ENCODE assay signal across 9 cellular contexts in the genomic region with DNA sequence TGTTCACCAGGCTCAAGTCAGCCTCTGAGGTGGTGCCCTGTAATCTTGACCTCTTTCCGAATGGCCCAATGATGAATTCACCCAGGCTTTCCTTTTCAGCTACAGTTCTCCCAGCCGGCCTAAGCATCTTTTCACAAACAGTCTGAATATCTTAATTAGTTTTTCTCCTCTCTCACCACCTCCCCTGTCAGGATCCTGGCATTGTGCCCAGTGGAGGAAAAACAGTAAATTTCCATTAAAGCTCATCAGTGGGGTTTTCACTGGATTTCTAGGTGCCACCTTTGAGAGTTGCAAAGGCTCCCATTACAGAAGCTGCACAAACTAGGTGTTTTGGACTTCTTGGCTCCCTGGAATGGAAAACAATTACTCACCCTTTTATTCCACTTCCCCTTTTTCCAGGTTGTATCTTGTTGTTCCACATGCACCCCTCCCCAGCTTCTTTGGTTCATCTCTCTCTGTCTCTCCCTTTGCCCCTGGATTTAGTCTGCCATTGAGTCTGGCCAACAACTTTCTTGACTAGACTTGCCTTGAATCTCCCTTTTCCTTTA.
"Had no signal": no experiment of that assay in that cellular context is flagged by ENCODE, and none has a peak within 500 bp of the region (broad histone marks: within the 10 kb centered on the region; RNA-seq: fewer than 3 reads in every experiment).

No MANE protein-coding gene starts in this region.

- H3K4me1 Mint-ChIP-seq: activated naive CD4-positive, alpha-beta T cell treated with anti-CD3 and anti-CD28 coated beads, Interleukin-2, amount 10 ng/mL, durations not matched to agents 7 days and 5 days; central memory CD8-positive, alpha-beta T cell; neural crest cell; stimulated activated naive CD8-positive, alpha-beta T cell treated with anti-CD3 and anti-CD28 coated beads, Interleukin-15, amount 100 ng/mL, for 72 hours had no signal

- H3K4me3 Mint-ChIP-seq: activated naive CD4-positive, alpha-beta T cell treated with anti-CD3 and anti-CD28 coated beads, Interleukin-2, amount 10 ng/mL, durations not matched to agents 7 days and 5 days; central memory CD8-positive, alpha-beta T cell; neural crest cell; stimulated activated naive CD8-positive, alpha-beta T cell treated with anti-CD3 and anti-CD28 coated beads, Interleukin-15, amount 100 ng/mL, for 72 hours had no signal

- H3K36me3 Mint-ChIP-seq: activated naive CD4-positive, alpha-beta T cell treated with anti-CD3 and anti-CD28 coated beads, Interleukin-2, amount 10 ng/mL, durations not matched to agents 7 days and 5 days had no signal

- DNase-seq: activated naive CD4-positive, alpha-beta T cell treated with anti-CD3 and anti-CD28 coated beads, Interleukin-2, amount 10 ng/mL, durations not matched to agents 7 days and 5 days; mesendoderm; stimulated activated CD4-positive, alpha-beta T cell treated with anti-CD3 and anti-CD28 coated beads, Interleukin-4, amount 100 ng/mL, for 4 hours; stimulated activated naive CD8-positive, alpha-beta T cell treated with anti-CD3 and anti-CD28 coated beads, Interleukin-15, amount 100 ng/mL, for 72 hours; testis; upper lobe of right lung had no signal

- H3K27me3 Mint-ChIP-seq: activated naive CD4-positive, alpha-beta T cell treated with anti-CD3 and anti-CD28 coated beads, Interleukin-2, amount 10 ng/mL, durations not matched to agents 7 days and 5 days; central memory CD8-positive, alpha-beta T cell; stimulated activated naive CD8-positive, alpha-beta T cell treated with anti-CD3 and anti-CD28 coated beads, Interleukin-15, amount 100 ng/mL, for 72 hours had no signal

- H3K27ac Mint-ChIP-seq: activated naive CD4-positive, alpha-beta T cell treated with anti-CD3 and anti-CD28 coated beads, Interleukin-2, amount 10 ng/mL, durations not matched to agents 7 days and 5 days; activated T-helper 2 cell treated with anti-CD3 and anti-CD28 coated beads, Interferon-gamma antibody, Interleukin-2, Interleukin-4, amounts not matched to agents 10 μg/mL and 5 μg/mL and 100 μg/mL, durations not matched to agents 14 hours and 24 hours and 36 hours; stimulated activated naive CD8-positive, alpha-beta T cell treated with anti-CD3 and anti-CD28 coated beads, Interleukin-15, amount 100 ng/mL, for 72 hours had no signal

- H3K9me3 Mint-ChIP-seq: activated naive CD4-positive, alpha-beta T cell treated with anti-CD3 and anti-CD28 coated beads, Interleukin-2, amount 10 ng/mL, durations not matched to agents 7 days and 5 days; activated T-helper 2 cell treated with anti-CD3 and anti-CD28 coated beads, Interferon-gamma antibody, Interleukin-2, Interleukin-4, amounts not matched to agents 10 μg/mL and 5 μg/mL and 100 μg/mL, durations not matched to agents 14 hours and 24 hours and 36 hours; neural crest cell; stimulated activated naive CD8-positive, alpha-beta T cell treated with anti-CD3 and anti-CD28 coated beads, Interleukin-15, amount 100 ng/mL, for 72 hours had no signal
